ENCODE assay signal across 11 cellular contexts in genomic region chr4:187814737-187815465, GRCh38.
DNase-seq lines count a peak whose midpoint lies in the region; ATAC-seq lines count a peak whose summit lies in the region.
"Had no signal": no experiment of that assay in that cellular context is flagged by ENCODE, and none has a peak within 500 bp of the region (broad histone marks: within the 10 kb centered on the region; RNA-seq: fewer than 3 reads in every experiment).

No MANE protein-coding gene starts in this region.

- peak in 1 of 2 donors; percentile 31 for ATAC-seq in stimulated activated naive B cell treated with anti-CD40 and anti-IgM and Interleukin-4, amounts not matched to agents 10 μg/mL and 1 μg/mL and 100 μg/mL, for 72 hours (replicated peaks)
- ATAC-seq in GM19324 (IDR thresholded peaks at IDR 0.05; ENCODE audit: low FRiP score, unreplicated experiment) (no peak), GM18858 (IDR thresholded peaks at IDR 0.05; ENCODE audit: unreplicated experiment) (no peak), GM21786 (IDR thresholded peaks at IDR 0.05; ENCODE audit: unreplicated experiment) (no peak)
- ATAC-seq: A549 had no signal

- peak; percentile 6 for DNase-seq in activated CD4-positive, alpha-beta T cell treated with anti-CD3 and anti-CD28 coated beads for 48 hours
- no peak for DNase-seq in activated CD4-positive, alpha-beta T cell treated with anti-CD3 and anti-CD28 coated beads, Interleukin-2, amount 50 U/mL, for 1 hour
- DNase-seq in adipocyte (ENCODE audit: low read depth), result no peak
- peak in 1 of 3 donors; percentile 1 for DNase-seq in immature natural killer cell
- DNase-seq in stimulated activated naive B cell treated with anti-CD40 and anti-IgM and Interleukin-4, amounts not matched to agents 10 μg/mL and 1 μg/mL and 100 μg/mL, for 72 hours, result no peak
- DNase-seq: NCI-H524 had no signal

- peak overlapping the region; percentile 64 for H3K9ac ChIP-seq in adipocyte (ENCODE audit: low read length)

- peaks cover 3 to 67% (median 25%) of the 10 kb centered on the region in 6 donors for H3K9me3 Mint-ChIP-seq in immature natural killer cell
- peaks cover 16 to 19% of the 10 kb centered on the region in 2 donors for H3K9me3 Mint-ChIP-seq in stimulated activated naive B cell treated with anti-CD40 and anti-IgM and Interleukin-4, amounts not matched to agents 10 μg/mL and 1 μg/mL and 100 μg/mL, for 72 hours
- H3K9me3 Mint-ChIP-seq: nephron had no signal

- peak overlapping the region in 1 of 6 donors; percentile 46 for H3K27ac Mint-ChIP-seq in immature natural killer cell
- no peak overlapping the region for H3K27ac Mint-ChIP-seq in stimulated activated naive B cell treated with anti-CD40 and anti-IgM and Interleukin-4, amounts not matched to agents 10 μg/mL and 1 μg/mL and 100 μg/mL, for 72 hours
- H3K27ac Mint-ChIP-seq: nephron had no signal

- peak overlapping the region in 3 of 5 donors; percentile 33 to 80 (median 57) for H3K4me3 Mint-ChIP-seq in immature natural killer cell
- H3K4me3 Mint-ChIP-seq in stimulated activated naive B cell treated with anti-CD40 and anti-IgM and Interleukin-4, amounts not matched to agents 10 μg/mL and 1 μg/mL and 100 μg/mL, for 72 hours, result peak overlapping the region; percentile 52 to 76
- H3K4me3 Mint-ChIP-seq: nephron had no signal

- H3K4me1 ChIP-seq in adipocyte (ENCODE audit: control insufficient read depth, insufficient read depth, low read length), result no peaks in the 10 kb centered on the region
- H3K4me1 ChIP-seq: A549 had no signal

- no peaks in the 10 kb centered on the region for H3K9me3 ChIP-seq in adipocyte (ENCODE audit: control insufficient read depth, low read length)
- H3K9me3 ChIP-seq: A549 had no signal

- no peaks in the 10 kb centered on the region for H3K4me1 Mint-ChIP-seq in immature natural killer cell
- H3K4me1 Mint-ChIP-seq in stimulated activated naive B cell treated with anti-CD40 and anti-IgM and Interleukin-4, amounts not matched to agents 10 μg/mL and 1 μg/mL and 100 μg/mL, for 72 hours, result no peaks in the 10 kb centered on the region
- H3K4me1 Mint-ChIP-seq: nephron had no signal

- no peaks in the 10 kb centered on the region for H3K36me3 ChIP-seq in adipocyte (ENCODE audit: control insufficient read depth, insufficient read depth, low read length, severe bottlenecking)

- peak overlapping the region; percentile 74 for H3K4me3 ChIP-seq in adipocyte (ENCODE audit: low read length)
- H3K4me3 ChIP-seq: A549 had no signal

- H3K27me3 ChIP-seq in adipocyte (replicated peaks; ENCODE audit: control insufficient read depth, insufficient read depth, low read length), result no peaks in the 10 kb centered on the region

- H3K27me3 Mint-ChIP-seq in immature natural killer cell (ENCODE audit: low read depth in 3 of 3), result peaks cover 0 to 1% (median 0%) of the 10 kb centered on the region in 3 donors
- no peaks in the 10 kb centered on the region for H3K27me3 Mint-ChIP-seq in stimulated activated naive B cell treated with anti-CD40 and anti-IgM and Interleukin-4, amounts not matched to agents 10 μg/mL and 1 μg/mL and 100 μg/mL, for 72 hours

- H3K36me3 Mint-ChIP-seq in immature natural killer cell, result peaks cover 0 to 4% (median 0%) of the 10 kb centered on the region in 3 donors
- no peaks in the 10 kb centered on the region for H3K36me3 Mint-ChIP-seq in stimulated activated naive B cell treated with anti-CD40 and anti-IgM and Interleukin-4, amounts not matched to agents 10 μg/mL and 1 μg/mL and 100 μg/mL, for 72 hours
